24 cellular contexts compared by ENCODE assay signal in the genomic region with DNA sequence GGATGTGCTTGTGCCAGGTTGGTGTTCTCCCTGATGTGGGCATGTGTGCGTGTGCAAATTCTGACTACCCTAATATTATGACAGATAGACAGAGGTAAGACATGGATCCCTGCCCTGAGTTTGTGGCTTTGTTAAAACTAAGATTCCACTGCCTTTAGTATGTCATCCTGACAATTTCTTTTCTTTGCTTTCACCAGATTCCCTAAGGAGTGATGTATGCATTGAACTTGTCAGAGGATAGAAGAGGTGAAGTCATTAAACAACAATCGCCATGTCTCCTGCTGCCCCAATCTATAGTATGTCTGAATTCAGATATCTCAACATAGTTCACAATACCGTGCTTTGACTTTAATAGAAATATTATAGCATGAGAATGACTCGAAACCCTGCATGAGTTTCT.
"Had no signal": no experiment of that assay in that cellular context is flagged by ENCODE, and none has a peak within 500 bp of the region (broad histone marks: within the 10 kb centered on the region; RNA-seq: fewer than 3 reads in every experiment).

No MANE protein-coding gene starts in this region.

- H3K4me3 ChIP-seq: coronary artery, dorsolateral prefrontal cortex, esophagus muscularis mucosa, gastroesophageal sphincter, heart left ventricle, hepatocyte, left lung, lower lobe of right lung had no signal

- H3K27me3 ChIP-seq: esophagus muscularis mucosa, foreskin keratinocyte, gastroesophageal sphincter, heart left ventricle, hepatocyte, left lung had no signal

- H3K36me3 Mint-ChIP-seq: immature natural killer cell had no signal

- H3K27ac ChIP-seq: coronary artery, dorsolateral prefrontal cortex, esophagus muscularis mucosa, foreskin keratinocyte, gastroesophageal sphincter, heart left ventricle, hepatocyte, left lung, lower lobe of right lung had no signal

- H3K36me3 ChIP-seq: esophagus muscularis mucosa, gastroesophageal sphincter, heart left ventricle, left lung, lower lobe of right lung had no signal

- H3K79me2 ChIP-seq: hepatocyte had no signal

- H2AFZ ChIP-seq: hepatocyte had no signal

- H3K9me3 ChIP-seq: esophagus muscularis mucosa, gastroesophageal sphincter, left lung, lower lobe of right lung had no signal

- ATAC-seq: foreskin keratinocyte, gastroesophageal sphincter, heart left ventricle, left colon, left ventricle myocardium superior, lower lobe of right lung had no signal

- FAIRE-seq: colon, endothelial cell of umbilical vein, frontal cortex, kidney had no signal

- H3K4me2 ChIP-seq: hepatocyte had no signal

- DNase-seq: dermis blood vessel endothelial cell; dorsolateral prefrontal cortex; effector CD4-positive, alpha-beta T cell; effector memory CD4-positive, alpha-beta T cell; foreskin keratinocyte; heart left ventricle; hypothalamus; immature natural killer cell; islet precursor cell; kidney; kidney glomerular epithelial cell; left colon; left lung; left ventricle myocardium superior; lower lobe of right lung; mesenchymal stem cell; midbrain had no signal

- H3K27ac Mint-ChIP-seq: immature natural killer cell had no signal

- H3K4me1 ChIP-seq: esophagus muscularis mucosa, foreskin keratinocyte, gastroesophageal sphincter, heart left ventricle, left lung, lower lobe of right lung had no signal

- H3K4me3 Mint-ChIP-seq: immature natural killer cell had no signal

- H3K4me1 Mint-ChIP-seq: immature natural killer cell had no signal
